In genomic region chr6:105784179-105784578, GRCh38 we compare ENCODE assay signal across 13 cellular contexts.
DNase-seq lines count a peak whose midpoint lies in the region; ATAC-seq and TF ChIP-seq lines count a peak whose summit lies in the region.
"Had no signal": no experiment of that assay in that cellular context is flagged by ENCODE, and none has a peak within 500 bp of the region (broad histone marks: within the 10 kb centered on the region; RNA-seq: fewer than 3 reads in every experiment).

No MANE protein-coding gene starts in this region.

- no peak for DNase-seq in stimulated activated naive CD8-positive, alpha-beta T cell treated with anti-CD3 and anti-CD28 coated beads, Interleukin-15, amount 100 ng/mL, for 72 hours
- DNase-seq in ELR (ENCODE audit: low read depth) (peak; percentile 54), epithelial cell of esophagus (ENCODE audit: low read depth) (peak; percentile 36), glutamatergic neuron (no peak), NOMO-1 treated with DMSO at 0.1 percent for 48 hours (lab: John Stamatoyannopoulos, UW; ENCODE audit: unreplicated experiment) (no peak), DMS79 (lab: John Stamatoyannopoulos, UW) (no peak)
- DNase-seq: BE2C; CD4-positive, alpha-beta T cell; KG1 had no signal

- peak overlapping the region; percentile 3 for H3K27ac Mint-ChIP-seq in stimulated activated naive CD8-positive, alpha-beta T cell treated with anti-CD3 and anti-CD28 coated beads, Interleukin-15, Interleukin-2, amounts not matched to agents 100 ng/mL and 50 ng/mL, for 24 hours
- H3K27ac Mint-ChIP-seq in stimulated activated naive CD8-positive, alpha-beta T cell treated with anti-CD3 and anti-CD28 coated beads, Interleukin-15, amount 100 ng/mL, for 72 hours, result no peak overlapping the region
- H3K27ac Mint-ChIP-seq in glutamatergic neuron (ENCODE audit: unreplicated experiment), result no peak overlapping the region
- H3K27ac Mint-ChIP-seq: IgD-negative memory B cell had no signal

- H3K4me1 ChIP-seq in neutrophil (ENCODE audit: control insufficient read depth in 1 of 2, insufficient read depth in 1 of 2, low read depth in 1 of 2, low read length in 1 of 2), result peaks cover 82 to 94% of the 10 kb centered on the region in 2 experiments
- H3K4me1 ChIP-seq: BE2C, HAP-1 had no signal

- no peak for ATAC-seq in stimulated activated naive CD8-positive, alpha-beta T cell treated with anti-CD3 and anti-CD28 coated beads, Interleukin-15, amount 100 ng/mL, for 72 hours

- H3K4me3 ChIP-seq in epithelial cell of esophagus (ENCODE audit: low read length), result no peak overlapping the region
- peak overlapping the region in 1 of 2 experiments; percentile 18 for H3K4me3 ChIP-seq in neutrophil (ENCODE audit: low read depth in 1 of 2, low read length in 1 of 2)
- H3K4me3 ChIP-seq: HAP-1 had no signal

- H3K36me3 ChIP-seq in neutrophil, result no peaks in the 10 kb centered on the region
- H3K36me3 ChIP-seq: BE2C, HAP-1 had no signal

- no peaks in the 10 kb centered on the region for H3K9me3 ChIP-seq in neutrophil
- H3K9me3 ChIP-seq: BE2C, HAP-1 had no signal

- TF ChIP-seq CTCF in epithelial cell of esophagus (IDR thresholded peaks at IDR 0.05; ENCODE audit: insufficient read depth, low read depth, low read length, missing control alignments), result no peak
- no peak for TF ChIP-seq CTCF in neutrophil (IDR thresholded peaks at IDR 0.05)
- TF ChIP-seq CTCF in glutamatergic neuron (IDR thresholded peaks at IDR 0.05; ENCODE audit: partially characterized antibody, unreplicated experiment), result no peak

- H3K27ac ChIP-seq in neutrophil, result peak overlapping the region; percentile 85

- no peaks in the 10 kb centered on the region for H3K36me3 Mint-ChIP-seq in stimulated activated naive CD8-positive, alpha-beta T cell treated with anti-CD3 and anti-CD28 coated beads, Interleukin-15, Interleukin-2, amounts not matched to agents 100 ng/mL and 50 ng/mL, for 24 hours (ENCODE audit: low read depth)
- no peaks in the 10 kb centered on the region for H3K36me3 Mint-ChIP-seq in glutamatergic neuron (ENCODE audit: unreplicated experiment)

- H3K9me3 Mint-ChIP-seq in stimulated activated naive CD8-positive, alpha-beta T cell treated with anti-CD3 and anti-CD28 coated beads, Interleukin-15, Interleukin-2, amounts not matched to agents 100 ng/mL and 50 ng/mL, for 24 hours, result peaks cover 9% of the 10 kb centered on the region
- H3K9me3 Mint-ChIP-seq in stimulated activated naive CD8-positive, alpha-beta T cell treated with anti-CD3 and anti-CD28 coated beads, Interleukin-15, amount 100 ng/mL, for 72 hours, result peaks cover 5 to 7% of the 10 kb centered on the region in 2 donors
- peaks cover 1% of the 10 kb centered on the region for H3K9me3 Mint-ChIP-seq in glutamatergic neuron (ENCODE audit: unreplicated experiment)
- H3K9me3 Mint-ChIP-seq: CD4-positive, alpha-beta T cell had no signal

- no peak overlapping the region for H3K4me3 Mint-ChIP-seq in stimulated activated naive CD8-positive, alpha-beta T cell treated with anti-CD3 and anti-CD28 coated beads, Interleukin-15, Interleukin-2, amounts not matched to agents 100 ng/mL and 50 ng/mL, for 24 hours
- H3K4me3 Mint-ChIP-seq in stimulated activated naive CD8-positive, alpha-beta T cell treated with anti-CD3 and anti-CD28 coated beads, Interleukin-15, amount 100 ng/mL, for 72 hours, result no peak overlapping the region
- no peak overlapping the region for H3K4me3 Mint-ChIP-seq in glutamatergic neuron (ENCODE audit: unreplicated experiment)
- H3K4me3 Mint-ChIP-seq: CD4-positive, alpha-beta T cell had no signal

- no peaks in the 10 kb centered on the region for H3K27me3 ChIP-seq in neutrophil

- H3K27me3 Mint-ChIP-seq in stimulated activated naive CD8-positive, alpha-beta T cell treated with anti-CD3 and anti-CD28 coated beads, Interleukin-15, Interleukin-2, amounts not matched to agents 100 ng/mL and 50 ng/mL, for 24 hours, result peaks cover 5% of the 10 kb centered on the region
- peaks cover 13% of the 10 kb centered on the region for H3K27me3 Mint-ChIP-seq in stimulated activated naive CD8-positive, alpha-beta T cell treated with anti-CD3 and anti-CD28 coated beads, Interleukin-15, amount 100 ng/mL, for 72 hours
- no peaks in the 10 kb centered on the region for H3K27me3 Mint-ChIP-seq in glutamatergic neuron (ENCODE audit: unreplicated experiment)
- H3K27me3 Mint-ChIP-seq: CD4-positive, alpha-beta T cell had no signal

- peaks cover 37% of the 10 kb centered on the region for H3K4me1 Mint-ChIP-seq in stimulated activated naive CD8-positive, alpha-beta T cell treated with anti-CD3 and anti-CD28 coated beads, Interleukin-15, Interleukin-2, amounts not matched to agents 100 ng/mL and 50 ng/mL, for 24 hours (ENCODE audit: low read depth)
- peaks cover 38% of the 10 kb centered on the region for H3K4me1 Mint-ChIP-seq in stimulated activated naive CD8-positive, alpha-beta T cell treated with anti-CD3 and anti-CD28 coated beads, Interleukin-15, amount 100 ng/mL, for 72 hours
- no peaks in the 10 kb centered on the region for H3K4me1 Mint-ChIP-seq in glutamatergic neuron (ENCODE audit: low read depth, unreplicated experiment)

Comparison
In these comparisons a context has a peak if more than half of its experiments do, and no peak if none do; other contexts are left out.
1. DNase-seq: peak in ELR (single experiment) and epithelial cell of esophagus (single experiment); none in stimulated activated naive CD8-positive, alpha-beta T cell treated with anti-CD3 and anti-CD28 coated beads, Interleukin-15, amount 100 ng/mL, for 72 hours (0 of 2), glutamatergic neuron (single experiment), NOMO-1 treated with DMSO at 0.1 percent for 48 hours (single experiment) and DMS79 (single experiment).